Comparison of ENCODE assay signal across 29 cellular contexts in the genomic region with DNA sequence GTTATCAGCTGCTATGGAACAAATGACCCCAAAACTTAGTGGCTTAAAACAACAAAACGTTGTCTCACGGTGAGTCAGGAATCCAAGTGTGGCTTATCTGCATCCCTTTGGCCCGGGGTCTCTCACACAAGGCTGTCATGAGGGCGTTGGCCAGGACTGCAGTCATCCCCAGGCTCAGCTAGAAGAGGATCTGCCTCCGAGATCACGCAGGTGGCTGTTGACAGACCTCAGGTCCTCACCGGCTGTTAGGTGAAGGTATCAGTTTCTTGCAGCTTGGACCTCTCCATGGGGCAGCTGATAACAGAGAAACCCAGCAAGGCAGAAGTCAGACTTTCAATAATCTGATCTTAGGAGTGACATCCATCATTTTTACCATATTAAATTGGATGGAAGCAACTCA. TPM values are rescaled to one million over a fixed set of nuclear protein-coding genes. Genes with fewer than 3 reads are reported as not detected.
"Had no signal": no experiment of that assay in that cellular context is flagged by ENCODE, and none has a peak within 500 bp of the region (broad histone marks: within the 10 kb centered on the region; RNA-seq: fewer than 3 reads in every experiment).

No MANE protein-coding gene starts in this region.

- H3K9ac ChIP-seq: parathyroid adenoma had no signal

- H2AFZ ChIP-seq: parathyroid adenoma had no signal

- H3K36me3 ChIP-seq: neutrophil, ovary, right lobe of liver, sigmoid colon, spleen, suprapubic skin, tibial artery, transverse colon, upper lobe of right lung, uterus had no signal

- ATAC-seq: naive thymus-derived CD8-positive, alpha-beta T cell; natural killer cell treated with Interleukin-12 subunit alpha and Interleukin-12 subunit beta and Interleukin-15 and Interleukin-18, amount 100 ng/mL, for 72 hours; psoas muscle; right cardiac atrium; right lobe of liver; stimulated activated effector memory CD8-positive, alpha-beta T cell treated with anti-CD3 and anti-CD28 coated beads, Interleukin-12 subunit alpha, Interleukin-12 subunit beta, amount 100 ng/mL, for 72 hours; stimulated activated naive B cell treated with anti-CD40 and anti-IgM and Interleukin-4, amounts not matched to agents 10 μg/mL and 1 μg/mL and 100 μg/mL, for 72 hours; upper lobe of right lung had no signal

- DNase-seq: naive B cell; naive thymus-derived CD8-positive, alpha-beta T cell; nephron progenitor cell; nucleus accumbens; ovary; posterior cingulate gyrus; psoas muscle; right cardiac atrium; right lobe of liver; sigmoid colon; small intestine; spleen; stimulated activated CD4-positive, alpha-beta T cell treated with anti-CD3 and anti-CD28 coated beads, Interleukin-12 subunit alpha, Interleukin-12 subunit beta, amount 100 ng/mL, for 4 hours; stimulated activated CD4-positive, alpha-beta T cell treated with anti-CD3 and anti-CD28 coated beads, Interleukin-1b, Interleukin-23, amount 100 ng/mL, for 48 hours; stimulated activated CD4-positive, alpha-beta T cell treated with anti-CD3 and anti-CD28 coated beads, Interleukin-4, amount 100 ng/mL, for 1 hour; stimulated activated naive B cell treated with anti-CD40 and anti-IgM and Interleukin-4, amounts not matched to agents 10 μg/mL and 1 μg/mL and 100 μg/mL, for 72 hours; stimulated activated naive CD4-positive, alpha-beta T cell treated with Interleukin-2 at 50 U/mL for 16 hours; substantia nigra; testis; tibial artery; transverse colon; upper lobe of right lung; uterus had no signal

- H3K79me2 ChIP-seq: parathyroid adenoma had no signal

- H3K27ac ChIP-seq: neutrophil, ovary, parathyroid adenoma, psoas muscle, right lobe of liver, sigmoid colon, spleen, suprapubic skin, testis, tibial artery, transverse colon, upper lobe of right lung, uterus had no signal

- FAIRE-seq: small intestine had no signal

- H3K4me3 ChIP-seq: ovary, psoas muscle, right lobe of liver, sigmoid colon, spleen, suprapubic skin, testis, tibial artery, transverse colon, upper lobe of right lung, uterus had no signal

- H3K27me3 ChIP-seq: ovary, right lobe of liver, testis, uterus had no signal

- H3K9me3 ChIP-seq: neutrophil, ovary, psoas muscle, right lobe of liver, sigmoid colon, spleen, suprapubic skin, testis, tibial artery, transverse colon, upper lobe of right lung, uterus had no signal

- H3K4me1 ChIP-seq: parathyroid adenoma, psoas muscle, right lobe of liver, sigmoid colon, spleen, suprapubic skin, testis, tibial artery, transverse colon, upper lobe of right lung, uterus had no signal

RNA-seq across cellular contexts. Expression of a gene that starts 52.7 kb away (rescaled TPM):
- total RNA-seq: naive thymus-derived CD8-positive, alpha-beta T cell; natural killer cell treated with Interleukin-12 subunit alpha and Interleukin-12 subunit beta and Interleukin-15 and Interleukin-18, amount 100 ng/mL, for 72 hours; renal cortical epithelial cell; right cardiac atrium; right lobe of liver; upper lobe of right lung had no signal
- polyA plus RNA-seq: naive thymus-derived CD8-positive, alpha-beta T cell; right cardiac atrium; spleen had no signal
